ENCODE assay signal across 13 cellular contexts in the genomic region with DNA sequence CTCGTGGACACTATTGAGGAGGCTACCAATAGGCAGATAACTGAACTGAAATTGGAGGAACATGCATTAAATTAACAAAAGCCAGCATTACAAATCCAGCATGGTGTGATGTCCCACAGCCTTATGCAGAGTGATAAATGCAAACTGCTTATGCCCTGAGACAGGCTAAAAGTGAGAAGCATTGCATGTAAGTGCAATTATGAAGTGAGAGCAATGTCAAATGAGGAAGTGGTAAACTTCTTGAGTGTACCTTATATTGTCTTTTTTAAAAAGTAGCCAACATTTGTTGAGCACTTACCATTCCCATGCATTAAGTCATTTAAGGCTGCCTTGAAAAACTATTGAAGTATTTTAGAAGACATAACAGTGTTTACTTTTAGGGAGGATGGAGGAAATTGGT.
"Had no signal": no experiment of that assay in that cellular context is flagged by ENCODE, and none has a peak within 500 bp of the region (broad histone marks: within the 10 kb centered on the region; RNA-seq: fewer than 3 reads in every experiment).

No MANE protein-coding gene starts in this region.

- H3K36me3 Mint-ChIP-seq: neural progenitor cell had no signal

- ATAC-seq: activated CD4-positive, alpha-beta T cell treated with anti-CD3 and anti-CD28 coated beads for 36 hours; activated CD8-positive, alpha-beta T cell treated with anti-CD3 and anti-CD28 coated beads, Interleukin-2, amount 10 ng/mL, durations not matched to agents 7 days and 5 days; activated naive CD4-positive, alpha-beta T cell treated with anti-CD3 and anti-CD28 coated beads, Interleukin-2, amount 50 U/mL, for 72 hours; left colon; right lobe of liver; stimulated activated naive CD8-positive, alpha-beta T cell treated with anti-CD3 and anti-CD28 coated beads, Interleukin-15, amount 100 ng/mL, for 72 hours; upper lobe of right lung had no signal

- H3K4me3 Mint-ChIP-seq: activated CD4-positive, alpha-beta T cell treated with anti-CD3 and anti-CD28 coated beads for 36 hours; activated CD8-positive, alpha-beta T cell treated with anti-CD3 and anti-CD28 coated beads, Interleukin-2, amount 10 ng/mL, durations not matched to agents 7 days and 5 days; neural progenitor cell; stimulated activated naive CD8-positive, alpha-beta T cell treated with anti-CD3 and anti-CD28 coated beads, Interleukin-15, amount 100 ng/mL, for 72 hours had no signal

- DNase-seq: activated CD4-positive, alpha-beta T cell treated with anti-CD3 and anti-CD28 coated beads for 36 hours; activated CD8-positive, alpha-beta memory T cell treated with anti-CD3 and anti-CD28 coated beads, Interleukin-2, amount 50 U/mL, for 4 hours; activated CD8-positive, alpha-beta T cell treated with anti-CD3 and anti-CD28 coated beads, Interleukin-2, amount 10 ng/mL, durations not matched to agents 7 days and 5 days; activated gamma-delta T cell; activated T-cell treated with anti-CD3 and anti-CD28 coated beads, Interleukin-2, amount 50 U/mL, for 48 hours; left colon; midbrain; right lobe of liver; stimulated activated naive CD8-positive, alpha-beta T cell treated with anti-CD3 and anti-CD28 coated beads, Interleukin-15, amount 100 ng/mL, for 72 hours; T1000; upper lobe of right lung had no signal

- H3K27ac Mint-ChIP-seq: activated CD4-positive, alpha-beta T cell treated with anti-CD3 and anti-CD28 coated beads for 36 hours; activated CD8-positive, alpha-beta T cell treated with anti-CD3 and anti-CD28 coated beads, Interleukin-2, amount 10 ng/mL, durations not matched to agents 7 days and 5 days; activated naive CD4-positive, alpha-beta T cell treated with anti-CD3 and anti-CD28 coated beads, Interleukin-2, amount 50 U/mL, for 72 hours; neural progenitor cell; stimulated activated naive CD8-positive, alpha-beta T cell treated with anti-CD3 and anti-CD28 coated beads, Interleukin-15, amount 100 ng/mL, for 72 hours had no signal

- H3K4me1 Mint-ChIP-seq: activated CD4-positive, alpha-beta T cell treated with anti-CD3 and anti-CD28 coated beads for 36 hours; stimulated activated naive CD8-positive, alpha-beta T cell treated with anti-CD3 and anti-CD28 coated beads, Interleukin-15, amount 100 ng/mL, for 72 hours had no signal
